ENCODE assay signal across 16 cellular contexts in genomic region chr20:10739134-10739533, GRCh38.
DNase-seq lines count a peak whose midpoint lies in the region; ATAC-seq, FAIRE-seq and TF ChIP-seq lines count a peak whose summit lies in the region.
"Had no signal": no experiment of that assay in that cellular context is flagged by ENCODE, and none has a peak within 500 bp of the region (broad histone marks: within the 10 kb centered on the region; RNA-seq: fewer than 3 reads in every experiment).

No MANE protein-coding gene starts in this region.

- in situ Hi-C loops in GM23248 (cut with MboI) = no loop called here

- TF ChIP-seq POLR2A in breast epithelium (IDR thresholded peaks at IDR 0.05) = no peak

- peak overlapping the region; percentile 63 for H2AFZ ChIP-seq in GM23248
- H2AFZ ChIP-seq in keratinocyte (ENCODE audit: control insufficient read depth, low read length) = peak overlapping the region; percentile 55

- FAIRE-seq in keratinocyte (lab: Jason Lieb, UNC) = no peak

- dilution Hi-C loops in keratinocyte (cut with MboI; ENCODE audit: extremely low pct_ligation_motif_present, low sequenced_read_pairs) = no loop called here

- H3K9ac ChIP-seq in GM23248 = peak overlapping the region; percentile 7; the same call in 1 of the 2 replicates
- H3K9ac ChIP-seq in keratinocyte (ENCODE audit: control insufficient read depth, extremely low read depth, insufficient read depth, low read length) = peak overlapping the region; percentile 51
- no peak overlapping the region for H3K9ac ChIP-seq in skeletal muscle tissue (ENCODE audit: low read depth in 1 of 3, low read length in 3 of 3)

- H3K27ac ChIP-seq in GM23248 (no peak overlapping the region), breast epithelium (peak overlapping the region in 1 of 2 donors; percentile 10), keratinocyte (ENCODE audit: control insufficient read depth, insufficient read depth, low read length) (peak overlapping the region; percentile 15), skeletal muscle tissue (ENCODE audit: low read depth, low read length) (peak overlapping the region; percentile 28)

- H3K36me3 ChIP-seq in GM23248 (ENCODE audit: low read depth) = no peaks in the 10 kb centered on the region
- H3K36me3 ChIP-seq in breast epithelium = no peaks in the 10 kb centered on the region
- no peaks in the 10 kb centered on the region for H3K36me3 ChIP-seq in keratinocyte (ENCODE audit: control insufficient read depth in 2 of 2, extremely low read depth in 1 of 2, insufficient read depth in 2 of 2, low read length in 2 of 2)
- H3K36me3 ChIP-seq in skeletal muscle tissue (ENCODE audit: control insufficient read depth in 3 of 3, insufficient read depth in 3 of 3, low read length in 3 of 3) = no peaks in the 10 kb centered on the region
- H3K36me3 ChIP-seq: HAP-1 had no signal

- intact Hi-C loops in breast epithelium (cut with DNase I; ENCODE audit: low total_unique reads) = no loop called here

- H3K9me1 ChIP-seq in keratinocyte (ENCODE audit: control insufficient read depth, extremely low read depth, insufficient read depth, low read length) = no peaks in the 10 kb centered on the region

- H4K20me1 ChIP-seq in GM23248 (ENCODE audit: insufficient read depth) (no peaks in the 10 kb centered on the region), keratinocyte (ENCODE audit: control insufficient read depth, extremely low read depth, insufficient read depth, low read length) (no peaks in the 10 kb centered on the region)

- H3K79me2 ChIP-seq in GM23248 (ENCODE audit: insufficient read depth) (no peaks in the 10 kb centered on the region), keratinocyte (ENCODE audit: control insufficient read depth, insufficient read depth, low read length) (no peaks in the 10 kb centered on the region)

- DNase-seq in GM23248 (no peak), breast epithelium (ENCODE audit: low spot score in 2 of 2) (no peak), keratinocyte (ENCODE audit: low read depth, low spot score) (no peak), inferior parietal cortex (ENCODE audit: extremely low spot score) (no peak), T1000 (lab: John Stamatoyannopoulos, UW) (no peak)
- DNase-seq: effector CD4-positive, alpha-beta T cell; NCI-H2029; NCI-H748 treated with DMSO at 0.1 percent for 48 hours; SHP77; T-helper 9 cell had no signal

- WGBS in GM23248 (ENCODE audit: low coverage in 1 of 2, low lambda C conversion rate in 2 of 2, missing lambda C conversion rate in 2 of 2), 2 experiments = 0 to 11% methylated on average over 1 of the region's 1 CpG

- peak overlapping the region; percentile 52 for H3K4me3 ChIP-seq in GM23248
- H3K4me3 ChIP-seq in breast epithelium = peak overlapping the region; percentile 18 to 60 (median 35)
- peak overlapping the region in 2 of 3 experiments; percentile 49 to 63 for H3K4me3 ChIP-seq in keratinocyte (ENCODE audit: control insufficient read depth in 2 of 3, extremely low read depth in 1 of 3, insufficient read depth in 2 of 3, low read depth in 1 of 3, low read length in 3 of 3)
- H3K4me3 ChIP-seq in skeletal muscle tissue (ENCODE audit: low read length in 3 of 3) = peak overlapping the region in 2 of 3 donors; percentile 49 to 61
- H3K4me3 ChIP-seq: HAP-1, lung had no signal

- no peak for ATAC-seq in GM19351 (IDR thresholded peaks at IDR 0.05; ENCODE audit: unreplicated experiment)
- no peak for ATAC-seq in HG02798 (IDR thresholded peaks at IDR 0.05; ENCODE audit: poor library complexity, unreplicated experiment)
- ATAC-seq: activated T-helper 17 cell treated with anti-CD3 and anti-CD28 coated beads, Interleukin-2, amount 50 U/mL, for 72 hours had no signal

- H3K27me3 ChIP-seq in GM23248 (replicated peaks; ENCODE audit: insufficient read depth) (no peaks in the 10 kb centered on the region), breast epithelium (no peaks in the 10 kb centered on the region), keratinocyte (ENCODE audit: control insufficient read depth, extremely low read depth, insufficient read depth, low read length) (no peaks in the 10 kb centered on the region), skeletal muscle tissue (ENCODE audit: control insufficient read depth in 3 of 3, insufficient read depth in 3 of 3, low read length in 3 of 3) (no peaks in the 10 kb centered on the region)

- no peaks in the 10 kb centered on the region for H3F3A ChIP-seq in GM23248 (ENCODE audit: insufficient read depth)

- TF ChIP-seq CTCF in breast epithelium (IDR thresholded peaks at IDR 0.05) (no peak), keratinocyte (optimal IDR thresholded peaks at IDR 0.05 in 1 of 3, IDR thresholded peaks at IDR 0.05 in 1 of 3, conservative IDR thresholded peaks at IDR 0.05 in 1 of 3; ENCODE audit: extremely low read depth in 1 of 3, insufficient read depth in 2 of 3, low read length in 3 of 3) (no peak)

- H3K9me2 ChIP-seq in GM23248 (ENCODE audit: insufficient read depth) = no peaks in the 10 kb centered on the region

- H3K4me1 ChIP-seq in GM23248 (ENCODE audit: insufficient read depth) (no peaks in the 10 kb centered on the region), breast epithelium (no peaks in the 10 kb centered on the region), keratinocyte (ENCODE audit: control insufficient read depth, extremely low read depth, insufficient read depth, low read length) (peaks cover 15% of the 10 kb centered on the region), skeletal muscle tissue (ENCODE audit: control insufficient read depth in 3 of 3, insufficient read depth in 3 of 3, low read length in 3 of 3) (peaks cover 4 to 8% (median 4%) of the 10 kb centered on the region in 3 donors)
- H3K4me1 ChIP-seq: HAP-1 had no signal

- H3K4me2 ChIP-seq in GM23248 (ENCODE audit: unreplicated experiment) = peak overlapping the region; percentile 68
- H3K4me2 ChIP-seq in keratinocyte (ENCODE audit: control insufficient read depth, extremely low read depth, insufficient read depth, low read depth, low read length) = peak overlapping the region; percentile 86

- no peaks in the 10 kb centered on the region for H3K9me3 ChIP-seq in GM23248 (ENCODE audit: low read depth)
- no peaks in the 10 kb centered on the region for H3K9me3 ChIP-seq in breast epithelium
- no peaks in the 10 kb centered on the region for H3K9me3 ChIP-seq in keratinocyte (ENCODE audit: control insufficient read depth, low read depth, low read length)
- no peaks in the 10 kb centered on the region for H3K9me3 ChIP-seq in skeletal muscle tissue (ENCODE audit: control insufficient read depth in 3 of 3, low read length in 3 of 3)
- H3K9me3 ChIP-seq: HAP-1 had no signal

Comparison
In these comparisons a context has a peak if more than half of its experiments do, and no peak if none do; other contexts are left out.
1. H3K9ac ChIP-seq: peak in GM23248 (single experiment) and keratinocyte (single experiment); none in skeletal muscle tissue (0 of 3).
2. Peak in every context shown above with its lines, with median percentiles within 50 percentile points of each other: H3K4me3 ChIP-seq.